25 cellular contexts compared by ENCODE assay signal in the genomic region with DNA sequence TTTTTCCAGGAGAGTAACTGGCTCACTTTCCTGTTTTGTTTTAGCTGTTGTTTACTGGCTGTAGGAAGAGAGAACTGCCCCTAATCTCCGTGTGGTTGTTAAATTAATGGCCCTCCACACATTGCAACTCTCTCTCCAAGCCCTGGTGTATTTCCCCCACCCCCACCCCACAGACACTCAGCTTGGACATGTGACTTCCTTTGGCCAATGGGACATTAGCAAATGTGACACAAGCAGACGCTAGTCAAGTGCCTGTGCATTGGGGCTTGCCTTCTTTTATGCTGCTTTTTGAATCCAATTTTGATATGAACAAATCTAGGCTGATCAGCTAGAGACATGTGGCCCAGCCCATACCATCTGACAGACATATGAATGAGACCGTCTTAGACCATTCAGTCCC. TPM values are rescaled to one million over a fixed set of nuclear protein-coding genes. Genes with fewer than 3 reads are reported as not detected.
DNase-seq lines count a peak whose midpoint lies in the region; ATAC-seq, FAIRE-seq and TF ChIP-seq lines count a peak whose summit lies in the region.
"Had no signal": no experiment of that assay in that cellular context is flagged by ENCODE, and none has a peak within 500 bp of the region (broad histone marks: within the 10 kb centered on the region; RNA-seq: fewer than 3 reads in every experiment).

No MANE protein-coding gene starts in this region.

- H3K36me3 ChIP-seq in WERI-Rb-1: no peaks in the 10 kb centered on the region
- H3K36me3 ChIP-seq in GM12878 (ENCODE audit: control insufficient read depth in 2 of 2, insufficient read depth in 2 of 2, low read length in 1 of 2): no peaks in the 10 kb centered on the region
- no peaks in the 10 kb centered on the region for H3K36me3 ChIP-seq in heart left ventricle
- no peaks in the 10 kb centered on the region for H3K36me3 ChIP-seq in heart right ventricle
- H3K36me3 ChIP-seq: BLaER1 had no signal

- no peak for TF ChIP-seq CTCF in WERI-Rb-1 (IDR thresholded peaks at IDR 0.05; ENCODE audit: low read depth, low read length)
- no peak for TF ChIP-seq CTCF in GM12878 (IDR thresholded peaks at IDR 0.05 in 2 of 3, conservative IDR thresholded peaks at IDR 0.05 in 1 of 3; ENCODE audit: control insufficient read depth in 2 of 3, extremely low read depth in 1 of 3, insufficient read depth in 1 of 3, low read depth in 3 of 3, low read length in 3 of 3)
- no peak for TF ChIP-seq CTCF in heart left ventricle (IDR thresholded peaks at IDR 0.05)
- no peak for TF ChIP-seq CTCF in heart right ventricle (IDR thresholded peaks at IDR 0.05)

- H4K20me1 ChIP-seq in GM12878 (ENCODE audit: control insufficient read depth, insufficient read depth): no peaks in the 10 kb centered on the region
- H4K20me1 ChIP-seq: BLaER1 had no signal

- DNase-seq in NCI-H524 (lab: John Stamatoyannopoulos, UW) (peak; percentile 9 to 16), NCI-H524 treated with DMSO at 0.1 percent for 48 hours (lab: John Stamatoyannopoulos, UW) (no peak), WERI-Rb-1 (no peak), GM12878 (ENCODE audit: low read depth, low spot score) (no peak), left kidney (ENCODE audit: low read depth, low spot score) (peak; percentile 33), NCI-H748 treated with DMSO at 0.1 percent for 48 hours (lab: John Stamatoyannopoulos, UW) (no peak), heart left ventricle (no peak), heart right ventricle (no peak)
- DNase-seq: Caco-2; CD4-positive, CD25-positive, alpha-beta regulatory T cell; CD8-positive, alpha-beta T cell; DMS153; DMS79; EL; GDM1; GM23248; H7; HCEC 1CT had no signal

- in situ Hi-C loops in GM12878 (cut with MboI): no loop called here

- no peak overlapping the region for H3K4me2 ChIP-seq in GM12878 (ENCODE audit: control insufficient read depth, insufficient read depth)
- H3K4me2 ChIP-seq: BLaER1 had no signal

- SMC1A ChIA-PET in GM12878 (lab: Charles Lee; ENCODE audit: uncharacterized antibody, unreplicated experiment): interaction anchor here (0.9 kb wide), 1 partner anchor 213 kb away, joined by 3 read pairs; no protein-coding TSS in a partner anchor

- 23% methylated on average over 3 of the region's 3 CpGs for WGBS in GM12878 (ENCODE audit: insufficient coverage, insufficient replicate concordance, low lambda C conversion rate, missing lambda C conversion rate)
- WGBS in heart left ventricle, 4 donors: 55 to 78% (median 67%) methylated on average over 3 of the region's 3 CpGs
- 75 to 77% methylated on average over 3 of the region's 3 CpGs for WGBS in heart right ventricle, 2 donors

- no peaks in the 10 kb centered on the region for H3K4me1 ChIP-seq in GM12878 (ENCODE audit: control insufficient read depth, insufficient read depth, low read length)
- H3K4me1 ChIP-seq in heart left ventricle: no peaks in the 10 kb centered on the region
- no peaks in the 10 kb centered on the region for H3K4me1 ChIP-seq in heart right ventricle
- H3K4me1 ChIP-seq: BLaER1 had no signal

- H3K9me3 ChIP-seq in WERI-Rb-1 (ENCODE audit: severe bottlenecking) (peaks cover 3% of the 10 kb centered on the region), GM12878 (replicated peaks; ENCODE audit: control insufficient read depth, insufficient read depth, low read length) (no peaks in the 10 kb centered on the region), heart left ventricle (peaks cover 0 to 11% (median 0%) of the 10 kb centered on the region in 12 donors), heart right ventricle (no peaks in the 10 kb centered on the region)
- H3K9me3 ChIP-seq: BLaER1, Caco-2 had no signal

- ATAC-seq in GM12878 (no peak), heart left ventricle (no peak), heart right ventricle (no peak)
- ATAC-seq: CD8-positive, alpha-beta T cell had no signal

- H2AFZ ChIP-seq in GM12878 (ENCODE audit: control insufficient read depth, low read depth, low read length): no peak overlapping the region
- H2AFZ ChIP-seq: GM23248 had no signal

- no TSS peak for BruUV-seq in GM12878 (replicated peaks; lab: Mats Ljungman, UMichigan)

- CTCF ChIA-PET in GM12878 (lab: Yijun Ruan, JAX): no interaction called here

- RAD21 ChIA-PET in GM12878 (lab: Charles Lee; ENCODE audit: unreplicated experiment): no interaction called here

- no peak for TF ChIP-seq RAD21 in GM12878 (IDR thresholded peaks at IDR 0.05; ENCODE audit: insufficient read depth, low read depth, low read length)

- H3K27me3 ChIP-seq in WERI-Rb-1 (ENCODE audit: insufficient read depth, low read depth, severe bottlenecking): no peaks in the 10 kb centered on the region
- H3K27me3 ChIP-seq in GM12878 (replicated peaks in 1 of 2; ENCODE audit: control insufficient read depth in 2 of 2, insufficient read depth in 2 of 2, low read length in 1 of 2): no peaks in the 10 kb centered on the region
- H3K27me3 ChIP-seq in heart left ventricle: peaks cover 0 to 13% (median 0%) of the 10 kb centered on the region in 9 donors
- H3K27me3 ChIP-seq in heart right ventricle: peaks cover 0 to 14% (median 0%) of the 10 kb centered on the region in 7 donors
- H3K27me3 ChIP-seq: BLaER1 had no signal

- no peak overlapping the region for H3K9ac ChIP-seq in GM12878 (ENCODE audit: control insufficient read depth, insufficient read depth, low read length)
- H3K9ac ChIP-seq: BLaER1, GM23248 had no signal

- H3K4me3 ChIP-seq in WERI-Rb-1 (ENCODE audit: low read depth, low read length) (no peak overlapping the region), GM12878 (no peak overlapping the region), heart left ventricle (no peak overlapping the region), heart right ventricle (no peak overlapping the region)
- H3K4me3 ChIP-seq: BLaER1, GM23248 had no signal

- H3K27ac ChIP-seq in WERI-Rb-1: peak overlapping the region; percentile 79
- no peak overlapping the region for H3K27ac ChIP-seq in GM12878 (ENCODE audit: control insufficient read depth, insufficient read depth)
- no peak overlapping the region for H3K27ac ChIP-seq in heart left ventricle
- H3K27ac ChIP-seq in heart right ventricle: no peak overlapping the region
- H3K27ac ChIP-seq: 22Rv1, BLaER1, C4-2B, GM23248 had no signal

- no peak for TF ChIP-seq POLR2A in GM12878 (IDR thresholded peaks at IDR 0.05; ENCODE audit: low read depth, low read length)
- TF ChIP-seq POLR2A in heart left ventricle (IDR thresholded peaks at IDR 0.05): no peak

- TF ChIP-seq EP300 in GM12878 (IDR thresholded peaks at IDR 0.05; ENCODE audit: borderline replicate concordance in 1 of 2, control insufficient read depth in 1 of 2, low read depth in 2 of 2, low read length in 2 of 2): no peak

- intact Hi-C loops in GM12878 (cut with micrococcal nuclease; ENCODE audit: unreplicated experiment) (no loop called here), heart left ventricle (cut with DNase I) (no loop called here), heart right ventricle (cut with DNase I) (no loop called here)

- no peaks in the 10 kb centered on the region for H3K79me2 ChIP-seq in GM12878 (ENCODE audit: control insufficient read depth, insufficient read depth, low read length)

- POLR2A ChIA-PET in GM12878 (lab: Charles Lee): no interaction called here

- FAIRE-seq in GM12878 (lab: Jason Lieb, UNC): no peak
- FAIRE-seq: A204.1, GM12892, GM19239, H1 had no signal

TF ChIP-seq in GM12878, 131 proteins besides CTCF, POLR2A, EP300 and RAD21:
- TF ChIP-seq, protein P1, sequence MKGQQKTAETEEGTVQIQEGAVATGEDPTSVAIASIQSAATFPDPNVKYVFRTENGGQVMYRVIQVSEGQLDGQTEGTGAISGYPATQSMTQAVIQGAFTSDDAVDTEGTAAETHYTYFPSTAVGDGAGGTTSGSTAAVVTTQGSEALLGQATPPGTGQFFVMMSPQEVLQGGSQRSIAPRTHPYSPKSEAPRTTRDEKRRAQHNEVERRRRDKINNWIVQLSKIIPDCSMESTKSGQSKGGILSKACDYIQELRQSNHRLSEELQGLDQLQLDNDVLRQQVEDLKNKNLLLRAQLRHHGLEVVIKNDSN (IDR thresholded peaks at IDR 0.05; ENCODE audit: borderline replicate concordance, extremely low read length, insufficient read depth, low read depth, low read length): peak; percentile 52
- TF ChIP-seq HDAC6 (IDR thresholded peaks at IDR 0.05; ENCODE audit: unreplicated experiment): no peak
TF ChIP-seq in GM12878: peak in this region for 1.

RNA-seq across cellular contexts. Expression of a gene that starts 59.6 kb away (rescaled TPM):
- 26.9 and 31.8 TPM in 2 replicates for total RNA-seq in GM12878 (2013; cell fraction: nucleolus; rRNA removed)
- total RNA-seq in GM12878 (2014; rRNA removed) (7.3 and 9.5 TPM in 2 replicates), GM12878 (2014; rRNA removed; fragmentation: Illumina TruSeq; extraction: Trizol) (9.3 and 9.8 TPM in 2 replicates), GM12878 (2021) (8.8 and 10.7 TPM in 2 replicates), heart left ventricle (10 to 100 TPM; 12.0 to 27.8 (median 16.3) TPM), heart right ventricle (10 to 100 TPM; 13.1 to 19.3 (median 15.0) TPM)
- polyA plus RNA-seq in GM12878 (2011; ENCODE audit: low read depth): 7.4 TPM
- polyA plus RNA-seq in GM12878 (2011; rRNA removed) (22.1 and 23.5 TPM in 2 replicates), GM12878 (2014; fragmentation: Illumina TruSeq; extraction: Trizol) (11.9 and 21.5 TPM in 2 replicates), GM12878 (2014; fragmentation: Nextera tagmentation; extraction: Ambion mirVana) (1 to 10 TPM; 1.7 to 2.0 TPM), GM12878 (2014; rRNA removed) (9.6 and 12.0 TPM in 2 replicates), GM12878 (2016; fragmentation: Nextera tagmentation; extraction: Ambion mirVana) (1 to 10 TPM; 8.2 to 8.8 TPM), heart left ventricle (1 to 10 TPM; 3.8 to 9.8 TPM), heart right ventricle (1 to 10 TPM; 3.9 to 7.1 TPM)
- 12.6 and 13.6 TPM in 2 replicates for polyA plus RNA-seq in GM12878 (2011; cell fraction: cytosol; rRNA removed)
- 15.9 and 18.2 TPM in 2 replicates for polyA plus RNA-seq in GM12878 (2011; cell fraction: nucleus; rRNA removed)
- 9.9 and 10.4 TPM in 2 replicates for polyA plus RNA-seq in GM12878 (2012)
- 26.5 and 39.1 TPM in 2 replicates for polyA minus RNA-seq in GM12878 (2011; rRNA and poly(A)+ RNA removed)
- polyA minus RNA-seq in GM12878 (2011; cell fraction: cytosol; rRNA and poly(A)+ RNA removed): 6.4 and 7.5 TPM in 2 replicates
- polyA minus RNA-seq in GM12878 (2011; cell fraction: nucleus; rRNA and poly(A)+ RNA removed): 11.4 and 16.2 TPM in 2 replicates

Comparison
In these comparisons a context has a peak if more than half of its experiments do, and no peak if none do; other contexts are left out.
1. DNase-seq: peak in NCI-H524 (2 of 2) and left kidney (single experiment); none in NCI-H524 treated with DMSO at 0.1 percent for 48 hours (single experiment), WERI-Rb-1 (single experiment), GM12878 (single experiment), NCI-H748 treated with DMSO at 0.1 percent for 48 hours (single experiment), heart left ventricle (0 of 5) and heart right ventricle (0 of 2).